In the genomic region with DNA sequence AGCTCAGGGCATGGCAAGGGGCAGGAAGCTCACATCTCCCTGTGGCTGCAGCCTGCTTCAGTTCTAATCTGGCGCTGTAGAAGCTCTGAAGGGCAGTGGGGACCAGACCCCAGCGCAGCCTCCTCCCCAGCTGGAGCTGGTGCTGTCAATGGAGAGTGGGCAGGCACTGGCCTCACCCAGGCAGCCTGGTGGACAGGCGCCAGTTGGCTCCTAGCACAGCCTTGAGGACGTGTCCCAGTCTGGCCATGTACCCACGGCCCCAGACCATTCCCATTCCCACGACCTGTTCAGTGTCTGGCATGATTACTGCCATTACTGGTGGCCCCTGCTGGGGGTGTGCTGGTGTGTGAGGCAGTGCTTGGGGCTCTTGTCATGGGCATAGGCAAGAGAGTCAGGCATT, we compare ENCODE assay signal across 21 cellular contexts.
"Had no signal": no experiment of that assay in that cellular context is flagged by ENCODE, and none has a peak within 500 bp of the region (broad histone marks: within the 10 kb centered on the region; RNA-seq: fewer than 3 reads in every experiment).

No MANE protein-coding gene starts in this region.

- H3K9me3 ChIP-seq: heart right ventricle, left lung, neutrophil, ovary, psoas muscle, transverse colon had no signal

- ATAC-seq: activated naive CD4-positive, alpha-beta T cell treated with anti-CD3 and anti-CD28 coated beads, Interleukin-2, amount 50 U/mL, for 72 hours; esophagus mucosa; left lung; psoas muscle; WTC11 had no signal

- H3K27ac ChIP-seq: cardiac muscle cell, heart right ventricle, left lung, neutrophil, psoas muscle, transverse colon had no signal

- H3K36me3 ChIP-seq: cardiac muscle cell, left lung, neutrophil, ovary, transverse colon had no signal

- H3K4me1 ChIP-seq: left lung, psoas muscle had no signal

- H3K4me3 ChIP-seq: cardiac muscle cell, heart right ventricle, left lung, ovary, psoas muscle, transverse colon had no signal

- H3K27me3 ChIP-seq: cardiac muscle cell, heart right ventricle, left lung, neutrophil, ovary, transverse colon had no signal

- DNase-seq: activated CD4-positive, alpha-beta memory T cell treated with anti-CD3 and anti-CD28 coated beads, Interleukin-2, amount 10 ng/mL, durations not matched to agents 7 days and 5 days; activated CD4-positive, alpha-beta T cell treated with anti-CD3 and anti-CD28 coated beads for 1 hour; activated CD4-positive, alpha-beta T cell treated with anti-CD3 and anti-CD28 coated beads, Interleukin-2, amount 10 ng/mL, durations not matched to agents 7 days and 5 days; activated naive CD4-positive, alpha-beta T cell; activated T-cell treated with anti-CD3 and anti-CD28 coated beads, Interleukin-2, amount 50 U/mL, for 48 hours; endodermal cell; foreskin fibroblast; heart right ventricle; left lung; ovary; psoas muscle; stimulated activated CD4-positive, alpha-beta T cell treated with anti-CD3 and anti-CD28 coated beads, Interleukin-15, amount 100 ng/mL, for 24 hours; stimulated activated CD4-positive, alpha-beta T cell treated with anti-CD3 and anti-CD28 coated beads, Interleukin-2, amount 100 ng/mL, for 24 hours; stimulated activated naive CD4-positive, alpha-beta T cell; T-helper 2 cell; transverse colon had no signal
